12 cellular contexts compared by ENCODE assay signal in genomic region chr15:39438260-39438659, GRCh38.
"Had no signal": no experiment of that assay in that cellular context is flagged by ENCODE, and none has a peak within 500 bp of the region (broad histone marks: within the 10 kb centered on the region; RNA-seq: fewer than 3 reads in every experiment).

No MANE protein-coding gene starts in this region.

- H3K27ac Mint-ChIP-seq: effector memory CD8-positive, alpha-beta T cell; memory B cell; natural killer cell treated with Interleukin-12 subunit alpha and Interleukin-12 subunit beta and Interleukin-15 and Interleukin-18, amount 100 ng/mL, for 72 hours had no signal

- H3K27ac ChIP-seq: psoas muscle, stomach had no signal

- H3K27me3 ChIP-seq: stomach had no signal

- H3K9me3 ChIP-seq: psoas muscle, stomach had no signal

- H3K4me1 Mint-ChIP-seq: memory B cell had no signal

- H3K36me3 Mint-ChIP-seq: memory B cell had no signal

- H3K36me3 ChIP-seq: stomach had no signal

- H3K4me3 Mint-ChIP-seq: effector memory CD8-positive, alpha-beta T cell; memory B cell; natural killer cell treated with Interleukin-12 subunit alpha and Interleukin-12 subunit beta and Interleukin-15 and Interleukin-18, amount 100 ng/mL, for 72 hours had no signal

- H3K4me3 ChIP-seq: psoas muscle, stomach had no signal

- H3K9me3 Mint-ChIP-seq: effector memory CD8-positive, alpha-beta T cell; memory B cell; natural killer cell treated with Interleukin-12 subunit alpha and Interleukin-12 subunit beta and Interleukin-15 and Interleukin-18, amount 100 ng/mL, for 72 hours had no signal

- ATAC-seq: effector memory CD8-positive, alpha-beta T cell; natural killer cell treated with Interleukin-12 subunit alpha and Interleukin-12 subunit beta and Interleukin-15 and Interleukin-18, amount 100 ng/mL, for 72 hours; psoas muscle had no signal

- DNase-seq: activated CD4-positive, alpha-beta T cell treated with anti-CD3 and anti-CD28 coated beads, Interleukin-2, amount 50 U/mL, for 48 hours; activated CD4-positive, CD25-positive, alpha-beta regulatory T cell treated with anti-CD3 and anti-CD28 coated beads, Interleukin-2, amount 50 U/mL, for 72 hours; activated naive CD4-positive, alpha-beta T cell; effector memory CD8-positive, alpha-beta T cell; hypothalamus; kidney glomerular epithelial cell; SHP77 treated with DMSO at 0.1 percent for 48 hours; stimulated activated CD4-positive, alpha-beta T cell treated with anti-CD3 and anti-CD28 coated beads, Interleukin-4, amount 100 ng/mL, for 4 hours; stomach had no signal
